Comparison of ENCODE assay signal across 12 cellular contexts in the genomic region with DNA sequence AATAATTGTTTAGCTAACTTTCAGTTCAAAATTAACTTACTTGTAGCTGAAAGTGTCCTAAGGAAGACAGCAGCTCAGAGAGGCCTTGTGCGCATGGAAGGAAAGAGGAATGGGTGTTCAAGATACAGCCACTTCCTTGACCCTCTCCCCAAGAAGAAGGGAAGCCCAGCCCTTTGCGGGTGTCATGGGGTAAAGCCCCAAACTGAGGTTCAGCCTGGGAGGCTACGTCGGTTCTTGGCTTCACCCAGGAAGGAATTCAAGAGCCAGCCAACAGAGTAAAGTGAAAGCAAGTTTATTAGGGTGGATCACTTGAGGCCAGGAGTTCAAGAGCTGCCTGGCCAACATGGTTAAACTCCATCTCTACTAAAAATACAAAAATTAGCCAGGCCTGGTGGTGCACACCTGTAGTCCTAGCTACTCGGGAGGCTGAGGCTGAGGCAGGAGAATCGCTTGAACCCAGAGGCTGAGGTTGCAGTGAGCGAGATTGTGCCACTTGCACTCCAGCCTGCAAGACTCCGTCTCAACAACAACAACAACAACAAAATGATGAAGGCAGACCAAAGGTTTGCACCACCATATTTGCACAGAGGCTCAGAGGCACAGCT. TPM values are rescaled to one million over a fixed set of nuclear protein-coding genes. Genes with fewer than 3 reads are reported as not detected.
DNase-seq lines count a peak whose midpoint lies in the region; ATAC-seq and TF ChIP-seq lines count a peak whose summit lies in the region.
"Had no signal": no experiment of that assay in that cellular context is flagged by ENCODE, and none has a peak within 500 bp of the region (broad histone marks: within the 10 kb centered on the region; RNA-seq: fewer than 3 reads in every experiment).

No MANE protein-coding gene starts in this region.

- no peak overlapping the region for H3K4me3 ChIP-seq in colonic mucosa
- H3K4me3 ChIP-seq in muscle layer of colon (ENCODE audit: low read depth in 1 of 2, low read length in 2 of 2): peak overlapping the region; percentile 12 to 14
- H3K4me3 ChIP-seq in upper lobe of left lung: peak overlapping the region in 2 of 4 donors; percentile 29 to 32
- H3K4me3 ChIP-seq: BLaER1 treated with 17β-estradiol and CSF1 and Interleukin-3, amounts not matched to agents 10 nM and 100 nM; SJCRH30 had no signal

- no peaks in the 10 kb centered on the region for H3K36me3 Mint-ChIP-seq in activated T-helper 17 cell treated with anti-CD3 and anti-CD28 coated beads, Interleukin-2, amount 50 U/mL, for 72 hours (ENCODE audit: low read depth)

- H3K27ac Mint-ChIP-seq in activated T-helper 17 cell treated with anti-CD3 and anti-CD28 coated beads, Interleukin-2, amount 50 U/mL, for 72 hours: no peak overlapping the region

- H3K4me1 Mint-ChIP-seq in activated T-helper 17 cell treated with anti-CD3 and anti-CD28 coated beads, Interleukin-2, amount 50 U/mL, for 72 hours: no peaks in the 10 kb centered on the region

- no peaks in the 10 kb centered on the region for H3K9me3 ChIP-seq in colonic mucosa
- H3K9me3 ChIP-seq in muscle layer of colon (ENCODE audit: low read length): no peaks in the 10 kb centered on the region
- H3K9me3 ChIP-seq in upper lobe of left lung: no peaks in the 10 kb centered on the region
- H3K9me3 ChIP-seq: breast epithelium, SJCRH30 had no signal

- H3K9me3 Mint-ChIP-seq in activated T-helper 17 cell treated with anti-CD3 and anti-CD28 coated beads, Interleukin-2, amount 50 U/mL, for 72 hours: no peaks in the 10 kb centered on the region

- intact Hi-C loops in Right ventricle myocardium inferior (cut with DNase I) (no loop called here), Right ventricle myocardium superior (cut with DNase I) (no loop called here), colonic mucosa (cut with DNase I) (no loop called here)

- H3K9ac ChIP-seq in colonic mucosa (ENCODE audit: low read depth in 2 of 2, low read length in 2 of 2): peak overlapping the region in 1 of 2 donors; percentile 7
- no peak overlapping the region for H3K9ac ChIP-seq in muscle layer of colon (ENCODE audit: low read length)
- H3K9ac ChIP-seq: BLaER1 treated with 17β-estradiol and CSF1 and Interleukin-3, amounts not matched to agents 10 nM and 100 nM had no signal

- H3K36me3 ChIP-seq in colonic mucosa (no peaks in the 10 kb centered on the region), muscle layer of colon (ENCODE audit: insufficient read depth, low read length) (no peaks in the 10 kb centered on the region), upper lobe of left lung (no peaks in the 10 kb centered on the region)
- H3K36me3 ChIP-seq: BLaER1 treated with 17β-estradiol and CSF1 and Interleukin-3, amounts not matched to agents 10 nM and 100 nM; breast epithelium; SJCRH30 had no signal

- no peak overlapping the region for H3K4me3 Mint-ChIP-seq in activated T-helper 17 cell treated with anti-CD3 and anti-CD28 coated beads, Interleukin-2, amount 50 U/mL, for 72 hours

- no peak for TF ChIP-seq POLR2A in upper lobe of left lung (IDR thresholded peaks at IDR 0.05)

- H3K27ac ChIP-seq in colonic mucosa (peak overlapping the region; percentile 43), muscle layer of colon (ENCODE audit: low read depth, low read length) (peak overlapping the region; percentile 20), upper lobe of left lung (peak overlapping the region; percentile 54 to 75 (median 68))
- H3K27ac ChIP-seq: BLaER1 treated with 17β-estradiol and CSF1 and Interleukin-3, amounts not matched to agents 10 nM and 100 nM; breast epithelium; SJCRH30 had no signal

- H3K27me3 Mint-ChIP-seq in activated T-helper 17 cell treated with anti-CD3 and anti-CD28 coated beads, Interleukin-2, amount 50 U/mL, for 72 hours: peaks cover 47% of the 10 kb centered on the region

- ATAC-seq in Right ventricle myocardium inferior (no peak), Right ventricle myocardium superior (ENCODE audit: poor library complexity) (no peak), upper lobe of left lung (ENCODE audit: low FRiP score in 2 of 2) (no peak), GM18511 (IDR thresholded peaks at IDR 0.05; ENCODE audit: unreplicated experiment) (no peak)
- ATAC-seq in activated T-helper 17 cell treated with anti-CD3 and anti-CD28 coated beads, Interleukin-2, amount 50 U/mL, for 72 hours (replicated peaks): no peak

- TF ChIP-seq CTCF in colonic mucosa (IDR thresholded peaks at IDR 0.05) (no peak), upper lobe of left lung (IDR thresholded peaks at IDR 0.05) (no peak)

- TF ChIP-seq EP300 in upper lobe of left lung (IDR thresholded peaks at IDR 0.05): no peak

- DNase-seq in Right ventricle myocardium inferior (ENCODE audit: missing footprints): peak; percentile 41
- no peak for DNase-seq in Right ventricle myocardium superior
- no peak for DNase-seq in colonic mucosa
- DNase-seq in upper lobe of left lung: peak in 1 of 2 donors; percentile 20
- DNase-seq in ureter (ENCODE audit: low spot score): no peak
- DNase-seq: SJCRH30 had no signal

- 81 to 83% methylated on average over 8 of the region's 8 CpGs for WGBS in upper lobe of left lung, 2 donors

- peaks cover 21% of the 10 kb centered on the region for H3K4me1 ChIP-seq in colonic mucosa
- peaks cover 37% of the 10 kb centered on the region for H3K4me1 ChIP-seq in muscle layer of colon (ENCODE audit: insufficient read depth, low read length)
- peaks cover 9 to 35% (median 17%) of the 10 kb centered on the region in 4 donors for H3K4me1 ChIP-seq in upper lobe of left lung
- H3K4me1 ChIP-seq: BLaER1 treated with 17β-estradiol and CSF1 and Interleukin-3, amounts not matched to agents 10 nM and 100 nM; breast epithelium; SJCRH30 had no signal

- no peaks in the 10 kb centered on the region for H3K27me3 ChIP-seq in colonic mucosa
- no peaks in the 10 kb centered on the region for H3K27me3 ChIP-seq in muscle layer of colon (ENCODE audit: control insufficient read depth in 1 of 2, insufficient read depth in 2 of 2, low read length in 2 of 2)
- H3K27me3 ChIP-seq in upper lobe of left lung: no peaks in the 10 kb centered on the region
- H3K27me3 ChIP-seq: BLaER1 treated with 17β-estradiol and CSF1 and Interleukin-3, amounts not matched to agents 10 nM and 100 nM; SJCRH30 had no signal

RNA-seq across cellular contexts. Expression of a gene that starts 15.9 kb away (rescaled TPM):
- total RNA-seq in Right ventricle myocardium inferior (not detected), Right ventricle myocardium superior (not detected), colonic mucosa (10 to 100 TPM; 32.3 to 34.4 TPM), upper lobe of left lung (10 to 100 TPM; 39.8 to 91.0 (median 63.2) TPM), ureter (9.4 TPM)
- not detected for total RNA-seq in activated T-helper 17 cell treated with anti-CD3 and anti-CD28 coated beads, Interleukin-2, amount 50 U/mL, for 72 hours
- total RNA-seq: SJCRH30 had no signal

RNA-seq across cellular contexts. Expression of a gene that starts 38.4 kb away (rescaled TPM):
- total RNA-seq in Right ventricle myocardium inferior (3.2 TPM), Right ventricle myocardium superior (2.7 TPM), colonic mucosa (1 to 10 TPM in 1 of 2 donors, under 1 TPM in 1; 0.62 to 1.2 TPM), upper lobe of left lung (10 to 100 TPM; 11.6 to 52.4 (median 25.4) TPM), ureter (10.4 TPM)
- total RNA-seq in activated T-helper 17 cell treated with anti-CD3 and anti-CD28 coated beads, Interleukin-2, amount 50 U/mL, for 72 hours: under 1 TPM; 0.37 to 0.56 TPM
- total RNA-seq: HT-29, SJCRH30 had no signal

Comparison
In these comparisons a context has a peak if more than half of its experiments do, and no peak if none do; other contexts are left out.
1. RNA of a gene that starts 15.9 kb away (total RNA-seq): 39.8 to 91.0 TPM in upper lobe of left lung, 32.3 to 34.4 TPM in colonic mucosa and 9.4 TPM in ureter (single experiment); not detected in Right ventricle myocardium inferior (single experiment), not detected in Right ventricle myocardium superior (single experiment) and not detected in activated T-helper 17 cell treated with anti-CD3 and anti-CD28 coated beads, Interleukin-2, amount 50 U/mL, for 72 hours; every median in the first group is over 10 times any median in the second.
2. Peak in every context shown above with its lines, with median percentiles within 50 percentile points of each other: H3K27ac ChIP-seq.